In genomic region chr9:37243588-37244345, GRCh38 we compare ENCODE assay signal across 23 cellular contexts.
DNase-seq lines count a peak whose midpoint lies in the region; FAIRE-seq and TF ChIP-seq lines count a peak whose summit lies in the region.
"Had no signal": no experiment of that assay in that cellular context is flagged by ENCODE, and none has a peak within 500 bp of the region (broad histone marks: within the 10 kb centered on the region; RNA-seq: fewer than 3 reads in every experiment).

No MANE protein-coding gene starts in this region.

- H3K27ac Mint-ChIP-seq in activated T-helper 1 cell treated with anti-CD3 and anti-CD28 coated beads, Interleukin-12 subunit alpha, Interleukin-12 subunit beta, Interleukin-2, Interleukin-4 antibody, amounts not matched to agents 30 ng/mL and 10 ng/mL and 1 ng/mL, durations not matched to agents 14 hours and 24 hours and 36 hours: no peak overlapping the region
- H3K27ac Mint-ChIP-seq: activated naive CD8-positive, alpha-beta T cell treated with anti-CD3 and anti-CD28 coated beads, Interleukin-2, amount 10 ng/mL, durations not matched to agents 7 days and 5 days; activated T-helper 2 cell treated with anti-CD3 and anti-CD28 coated beads, Interferon-gamma antibody, Interleukin-2, Interleukin-4, amounts not matched to agents 10 μg/mL and 5 μg/mL and 100 μg/mL, durations not matched to agents 14 hours and 24 hours and 36 hours; CD8-positive, alpha-beta T cell had no signal

- H3K9me3 Mint-ChIP-seq in activated T-helper 1 cell treated with anti-CD3 and anti-CD28 coated beads, Interleukin-12 subunit alpha, Interleukin-12 subunit beta, Interleukin-2, Interleukin-4 antibody, amounts not matched to agents 30 ng/mL and 10 ng/mL and 1 ng/mL, durations not matched to agents 14 hours and 24 hours and 36 hours: no peaks in the 10 kb centered on the region
- H3K9me3 Mint-ChIP-seq: activated naive CD8-positive, alpha-beta T cell treated with anti-CD3 and anti-CD28 coated beads, Interleukin-2, amount 10 ng/mL, durations not matched to agents 7 days and 5 days; activated T-helper 2 cell treated with anti-CD3 and anti-CD28 coated beads, Interferon-gamma antibody, Interleukin-2, Interleukin-4, amounts not matched to agents 10 μg/mL and 5 μg/mL and 100 μg/mL, durations not matched to agents 14 hours and 24 hours and 36 hours; CD8-positive, alpha-beta T cell had no signal

- H3K14ac ChIP-seq in H1 (ENCODE audit: insufficient read length) (no peak overlapping the region), neuronal stem cell (ENCODE audit: low read length) (no peak overlapping the region)

- H3K4me1 ChIP-seq in HEK293 (ENCODE audit: control insufficient read depth, insufficient read depth, low read length) (no peaks in the 10 kb centered on the region), H1 (replicated peaks in 1 of 4; ENCODE audit: control insufficient read depth in 3 of 4, insufficient read depth in 4 of 4, low read length in 3 of 4) (peaks cover 0 to 6% (median 4%) of the 10 kb centered on the region in 4 experiments; a peak in 5 of 7 replicates), neuronal stem cell (ENCODE audit: control insufficient read depth in 2 of 2, insufficient read depth in 1 of 2, low read depth in 1 of 2, low read length in 2 of 2) (peaks cover 0 to 22% of the 10 kb centered on the region in 2 donors)

- TF ChIP-seq CTCF in HEK293 (tag by site-specific recombination; IDR thresholded peaks at IDR 0.05): no peak
- TF ChIP-seq CTCF in H1 (IDR thresholded peaks at IDR 0.05; ENCODE audit: control extremely low read depth in 1 of 3, insufficient read depth in 1 of 3, low read depth in 1 of 3, low read length in 3 of 3): no peak

- H4K8ac ChIP-seq in H1 (ENCODE audit: extremely low read depth, insufficient read depth, low read length) (no peak overlapping the region), neuronal stem cell (ENCODE audit: low read depth, low read length) (no peak overlapping the region)

- peak overlapping the region in 1 of 4 experiments; percentile 13; a peak in 2 of 7 replicates for H3K9ac ChIP-seq in H1 (replicated peaks in 1 of 4; ENCODE audit: extremely low read depth in 1 of 4, low read depth in 3 of 4, low read length in 3 of 4)
- no peak overlapping the region for H3K9ac ChIP-seq in neuronal stem cell (ENCODE audit: low read depth, low read length, poor library complexity)
- H3K9ac ChIP-seq: SK-N-SH had no signal

- WGBS in H1 (ENCODE audit: extremely low coverage in 1 of 2, insufficient coverage in 1 of 2, insufficient read length in 1 of 2, insufficient replicate concordance in 2 of 2, low coverage in 1 of 2, low lambda C conversion rate in 2 of 2, missing lambda C conversion rate in 1 of 2), 2 experiments: 50% methylated on average over 5 of the region's 5 CpGs; no CpG with 5 or more reads in 1 of the 2 experiments
- no CpG with 5 or more reads among the region's 5 CpGs for WGBS in neuronal stem cell (ENCODE audit: extremely low coverage in 2 of 2, insufficient read length in 2 of 2, insufficient replicate concordance in 1 of 2), 2 donors

- H3K56ac ChIP-seq in H1 (replicated peaks; ENCODE audit: insufficient read length, low read depth, low read length): no peak overlapping the region

- H3K23ac ChIP-seq in H1 (ENCODE audit: insufficient read length) (no peak overlapping the region), neuronal stem cell (ENCODE audit: low read depth, low read length, poor library complexity) (no peak overlapping the region)

- H3K9me3 ChIP-seq in HEK293 (ENCODE audit: control insufficient read depth, insufficient read depth, low read depth, low read length) (no peaks in the 10 kb centered on the region), H1 (ENCODE audit: insufficient read depth in 2 of 2, low read depth in 1 of 2, low read length in 1 of 2) (no peaks in the 10 kb centered on the region), neuronal stem cell (replicated peaks in 1 of 2; ENCODE audit: control insufficient read depth in 2 of 2, insufficient read depth in 1 of 2, low read depth in 1 of 2, low read length in 2 of 2) (peaks cover 0 to 19% of the 10 kb centered on the region in 2 donors)
- H3K9me3 ChIP-seq: HAP-1, heart left ventricle, SK-N-SH, vagina had no signal

- no peaks in the 10 kb centered on the region for H3K23me2 ChIP-seq in H1 (ENCODE audit: low read depth, low read length)

- no peak overlapping the region for H3K27ac ChIP-seq in HEK293 (ENCODE audit: extremely low read depth, low read depth, low read length)
- H3K27ac ChIP-seq in H1 (ENCODE audit: low read depth, low read length): no peak overlapping the region
- H3K27ac ChIP-seq in neuronal stem cell (replicated peaks; ENCODE audit: low read length): no peak overlapping the region
- H3K27ac ChIP-seq: dorsolateral prefrontal cortex, heart left ventricle, skin epidermis, vagina, WERI-Rb-1 had no signal

- H4K91ac ChIP-seq in H1 (replicated peaks; ENCODE audit: insufficient read length, low read length) (no peak overlapping the region), neuronal stem cell (ENCODE audit: low read depth, low read length, poor library complexity) (no peak overlapping the region)

- H3K4me3 Mint-ChIP-seq in activated T-helper 1 cell treated with anti-CD3 and anti-CD28 coated beads, Interleukin-12 subunit alpha, Interleukin-12 subunit beta, Interleukin-2, Interleukin-4 antibody, amounts not matched to agents 30 ng/mL and 10 ng/mL and 1 ng/mL, durations not matched to agents 14 hours and 24 hours and 36 hours: no peak overlapping the region
- H3K4me3 Mint-ChIP-seq: activated naive CD8-positive, alpha-beta T cell treated with anti-CD3 and anti-CD28 coated beads, Interleukin-2, amount 10 ng/mL, durations not matched to agents 7 days and 5 days; CD8-positive, alpha-beta T cell had no signal

- H2BK15ac ChIP-seq in H1 (ENCODE audit: low read length) (no peak overlapping the region), neuronal stem cell (ENCODE audit: low read length) (no peak overlapping the region)

- H2BK12ac ChIP-seq in H1 (ENCODE audit: low read depth, low read length): no peak overlapping the region
- no peak overlapping the region for H2BK12ac ChIP-seq in neuronal stem cell (ENCODE audit: low read length)

- H2AFZ ChIP-seq in H1 (ENCODE audit: low read length) (peak overlapping the region; percentile 12; the same call in 1 of the 2 replicates), neuronal stem cell (ENCODE audit: low read length) (peak overlapping the region; percentile 54)

- H3K18ac ChIP-seq in H1 (ENCODE audit: extremely low read depth, low read length) (no peak overlapping the region), neuronal stem cell (ENCODE audit: low read length) (no peak overlapping the region)

- no peak for TF ChIP-seq EP300 in H1 (IDR thresholded peaks at IDR 0.05; ENCODE audit: borderline replicate concordance in 1 of 2, low read depth in 2 of 2, low read length in 2 of 2)

- POLR2A ChIA-PET in HEK293 (lab: Yijun Ruan, JAX) (no interaction called here), H1 (lab: Charles Lee; ENCODE audit: partially characterized antibody) (interaction anchor here (0.5 kb wide), 1 partner anchor 69 kb away, joined by 3 read pairs; no protein-coding TSS in a partner anchor)

- peak overlapping the region; percentile 10 to 29; a peak in 1 of 4 replicates for H3K4me2 ChIP-seq in H1 (ENCODE audit: insufficient read depth in 1 of 2, low read depth in 2 of 2, low read length in 2 of 2)
- no peak overlapping the region for H3K4me2 ChIP-seq in neuronal stem cell (ENCODE audit: insufficient read depth, low read length, poor library complexity, severe bottlenecking)
- H3K4me2 ChIP-seq: SK-N-SH had no signal

- H2BK5ac ChIP-seq in H1 (ENCODE audit: low read depth, low read length): no peak overlapping the region
- H2BK5ac ChIP-seq in neuronal stem cell (ENCODE audit: low read length): no peak overlapping the region

- CTCF ChIA-PET in HEK293 (lab: Yijun Ruan, JAX) (no interaction called here), H1 (lab: Charles Lee; ENCODE audit: partially characterized antibody) (interaction anchor here (0.7 to 1.0 kb wide), 2 partner anchors 17 to 339 kb away, joined by 3 to 4 read pairs; no protein-coding TSS in a partner anchor)

- no peak overlapping the region for H3K4me3 ChIP-seq in HEK293 (ENCODE audit: low read depth, low read length)
- peak overlapping the region in 1 of 4 experiments; percentile 22; a peak in 1 of 8 replicates for H3K4me3 ChIP-seq in H1 (ENCODE audit: extremely low read depth in 1 of 4, insufficient read depth in 2 of 4, low read depth in 3 of 4, low read length in 4 of 4)
- no peak overlapping the region for H3K4me3 ChIP-seq in neuronal stem cell (ENCODE audit: low read length in 2 of 2)
- H3K4me3 ChIP-seq: dorsolateral prefrontal cortex, HAP-1, heart left ventricle, skin epidermis, vagina had no signal

- peaks cover 0 to 20% of the 10 kb centered on the region in 2 experiments; a peak in 2 of 4 replicates for H3K79me2 ChIP-seq in H1 (ENCODE audit: control insufficient read depth in 1 of 2, insufficient read depth in 2 of 2, low read length in 2 of 2)

- H2BK120ac ChIP-seq in H1 (replicated peaks; ENCODE audit: low read depth, low read length) (no peak overlapping the region), neuronal stem cell (ENCODE audit: low read depth, low read length) (no peak overlapping the region)

- no peaks in the 10 kb centered on the region for H3K27me3 Mint-ChIP-seq in activated T-helper 1 cell treated with anti-CD3 and anti-CD28 coated beads, Interleukin-12 subunit alpha, Interleukin-12 subunit beta, Interleukin-2, Interleukin-4 antibody, amounts not matched to agents 30 ng/mL and 10 ng/mL and 1 ng/mL, durations not matched to agents 14 hours and 24 hours and 36 hours (ENCODE audit: insufficient read depth)
- H3K27me3 Mint-ChIP-seq: activated naive CD8-positive, alpha-beta T cell treated with anti-CD3 and anti-CD28 coated beads, Interleukin-2, amount 10 ng/mL, durations not matched to agents 7 days and 5 days had no signal

- H3K27me3 ChIP-seq in H1 (replicated peaks in 1 of 4; ENCODE audit: control insufficient read depth in 3 of 4, extremely low read depth in 1 of 4, insufficient read depth in 3 of 4, low read length in 3 of 4) (no peaks in the 10 kb centered on the region), neuronal stem cell (ENCODE audit: control insufficient read depth in 3 of 3, insufficient read depth in 3 of 3, low read depth in 1 of 3, low read length in 3 of 3) (no peaks in the 10 kb centered on the region)
- H3K27me3 ChIP-seq: dorsolateral prefrontal cortex, heart left ventricle, vagina had no signal

- H3K4ac ChIP-seq in H1 (replicated peaks; ENCODE audit: insufficient read length, low read depth, low read length) (no peak overlapping the region), neuronal stem cell (ENCODE audit: low read length) (no peak overlapping the region)

- peak; percentile 60 for FAIRE-seq in H1 (lab: Jason Lieb, UNC)

- peak; percentile 54 for DNase-seq in DMS53 treated with DMSO at 0.1 percent for 48 hours (lab: John Stamatoyannopoulos, UW; ENCODE audit: unreplicated experiment)
- DNase-seq in H1 (ENCODE audit: low read depth in 1 of 2, low spot score in 2 of 2): no peak
- DNase-seq in neuronal stem cell (ENCODE audit: low spot score): no peak
- no peak for DNase-seq in SKM-1 (lab: John Stamatoyannopoulos, UW; ENCODE audit: unreplicated experiment)
- DNase-seq in C1 segment of cervical spinal cord (lab: John Stamatoyannopoulos, UW): no peak
- no peak for DNase-seq in activated T-helper 1 cell treated with anti-CD3 and anti-CD28 coated beads, Interleukin-12 subunit alpha, Interleukin-12 subunit beta, Interleukin-2, Interleukin-4 antibody, amounts not matched to agents 30 ng/mL and 10 ng/mL and 1 ng/mL, durations not matched to agents 14 hours and 24 hours and 36 hours (ENCODE audit: low spot score)
- DNase-seq: activated CD4-positive, alpha-beta T cell treated with anti-CD3 and anti-CD28 coated beads, Interleukin-2, amount 50 U/mL, for 4 hours; activated naive CD8-positive, alpha-beta T cell treated with anti-CD3 and anti-CD28 coated beads, Interleukin-2, amount 10 ng/mL, durations not matched to agents 7 days and 5 days; CD8-positive, alpha-beta T cell; dorsolateral prefrontal cortex; heart left ventricle; IMR-90; NCI-H1417; NCI-H2081 treated with DMSO at 0.1 percent for 48 hours; NCI-H446; SK-N-SH; stimulated activated CD4-positive, alpha-beta T cell treated with anti-CD3 and anti-CD28 coated beads, Interleukin-2, amount 100 ng/mL, for 24 hours; WERI-Rb-1 had no signal

- no peak for TF ChIP-seq RAD21 in H1 (IDR thresholded peaks at IDR 0.05 in 1 of 2, conservative IDR thresholded peaks at IDR 0.05 in 1 of 2; ENCODE audit: low read depth in 2 of 2, low read length in 2 of 2)

- H3K79me1 ChIP-seq in H1 (ENCODE audit: low read depth, low read length) (no peaks in the 10 kb centered on the region), neuronal stem cell (ENCODE audit: low read depth, low read length) (no peaks in the 10 kb centered on the region)

- H3K4me1 Mint-ChIP-seq in activated T-helper 1 cell treated with anti-CD3 and anti-CD28 coated beads, Interleukin-12 subunit alpha, Interleukin-12 subunit beta, Interleukin-2, Interleukin-4 antibody, amounts not matched to agents 30 ng/mL and 10 ng/mL and 1 ng/mL, durations not matched to agents 14 hours and 24 hours and 36 hours (ENCODE audit: low read depth): no peaks in the 10 kb centered on the region
- H3K4me1 Mint-ChIP-seq: activated naive CD8-positive, alpha-beta T cell treated with anti-CD3 and anti-CD28 coated beads, Interleukin-2, amount 10 ng/mL, durations not matched to agents 7 days and 5 days had no signal

- TF ChIP-seq POLR2A in H1 (IDR thresholded peaks at IDR 0.05; ENCODE audit: control extremely low read depth in 1 of 2, low read depth in 2 of 2, low read length in 2 of 2): no peak

- H4K5ac ChIP-seq in H1 (ENCODE audit: insufficient read length, low read depth, low read length): no peak overlapping the region

- H3K36me3 ChIP-seq in HEK293 (ENCODE audit: control insufficient read depth in 2 of 2, insufficient read depth in 1 of 2, low read length in 2 of 2) (no peaks in the 10 kb centered on the region), H1 (ENCODE audit: control insufficient read depth in 2 of 4, insufficient read depth in 4 of 4, low read length in 3 of 4) (no peaks in the 10 kb centered on the region), neuronal stem cell (replicated peaks in 1 of 2; ENCODE audit: control insufficient read depth in 2 of 2, insufficient read depth in 2 of 2, low read length in 2 of 2) (peaks cover 0 to 3% of the 10 kb centered on the region in 2 donors)
- H3K36me3 ChIP-seq: HAP-1, heart left ventricle, vagina, WERI-Rb-1 had no signal

- no peaks in the 10 kb centered on the region for H4K20me1 ChIP-seq in H1 (replicated peaks in 1 of 2; ENCODE audit: control insufficient read depth in 1 of 2, insufficient read depth in 2 of 2, low read length in 2 of 2)

- H2AK5ac ChIP-seq in H1 (ENCODE audit: low read depth, low read length): no peak overlapping the region
- H2AK5ac ChIP-seq in neuronal stem cell (ENCODE audit: low read depth, low read length): no peak overlapping the region

- H3K36me3 Mint-ChIP-seq in activated T-helper 1 cell treated with anti-CD3 and anti-CD28 coated beads, Interleukin-12 subunit alpha, Interleukin-12 subunit beta, Interleukin-2, Interleukin-4 antibody, amounts not matched to agents 30 ng/mL and 10 ng/mL and 1 ng/mL, durations not matched to agents 14 hours and 24 hours and 36 hours (ENCODE audit: low read depth): peaks cover 4% of the 10 kb centered on the region

- H2BK20ac ChIP-seq in H1 (ENCODE audit: low read length): no peak overlapping the region

- intact Hi-C loops in activated T-helper 1 cell treated with anti-CD3 and anti-CD28 coated beads, Interleukin-12 subunit alpha, Interleukin-12 subunit beta, Interleukin-2, Interleukin-4 antibody, amounts not matched to agents 30 ng/mL and 10 ng/mL and 1 ng/mL, durations not matched to agents 14 hours and 24 hours and 36 hours (cut with micrococcal nuclease): no loop called here
